Comparison of ENCODE assay signal across 1 cellular context in the genomic region with DNA sequence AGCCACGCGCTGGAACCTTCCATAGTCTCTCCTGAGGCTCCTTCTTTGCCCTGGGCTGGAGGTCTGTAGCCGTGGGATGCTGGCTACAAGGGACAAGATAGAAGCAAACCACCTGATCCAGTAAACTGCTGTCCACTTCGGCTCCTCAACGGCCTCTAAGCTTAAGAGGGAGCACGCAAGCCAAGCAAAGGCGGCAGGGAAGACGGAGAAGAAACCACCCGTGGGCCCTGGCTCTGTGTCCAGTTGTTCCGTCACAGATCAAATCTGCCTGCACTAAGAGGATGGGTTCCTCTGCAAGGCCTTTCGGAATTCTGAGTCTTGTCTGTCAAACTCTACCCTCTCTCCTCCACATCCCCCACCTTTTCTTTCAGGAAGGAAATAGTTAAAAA.
TF ChIP-seq lines count a peak whose summit lies in the region.

No MANE protein-coding gene starts in this region.

TF ChIP-seq in IMR-90, 13 proteins besides CTCF, POLR2A, EP300 and RAD21:
- TF ChIP-seq NFE2L2 (IDR thresholded peaks at IDR 0.05; ENCODE audit: low read depth, low read length) (no peak), CHD1 (IDR thresholded peaks at IDR 0.05; ENCODE audit: low read depth, low read length) (no peak), RCOR1 (IDR thresholded peaks at IDR 0.05; ENCODE audit: insufficient replicate concordance, low read length) (no peak), SMC3 (IDR thresholded peaks at IDR 0.05; ENCODE audit: low read depth, low read length) (no peak), MAFK (IDR thresholded peaks at IDR 0.05; ENCODE audit: low read depth, low read length) (no peak), BHLHE40 (IDR thresholded peaks at IDR 0.05; ENCODE audit: low read depth, low read length) (no peak)
- TF ChIP-seq, protein P1, sequence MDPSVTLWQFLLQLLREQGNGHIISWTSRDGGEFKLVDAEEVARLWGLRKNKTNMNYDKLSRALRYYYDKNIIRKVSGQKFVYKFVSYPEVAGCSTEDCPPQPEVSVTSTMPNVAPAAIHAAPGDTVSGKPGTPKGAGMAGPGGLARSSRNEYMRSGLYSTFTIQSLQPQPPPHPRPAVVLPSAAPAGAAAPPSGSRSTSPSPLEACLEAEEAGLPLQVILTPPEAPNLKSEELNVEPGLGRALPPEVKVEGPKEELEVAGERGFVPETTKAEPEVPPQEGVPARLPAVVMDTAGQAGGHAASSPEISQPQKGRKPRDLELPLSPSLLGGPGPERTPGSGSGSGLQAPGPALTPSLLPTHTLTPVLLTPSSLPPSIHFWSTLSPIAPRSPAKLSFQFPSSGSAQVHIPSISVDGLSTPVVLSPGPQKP (IDR thresholded peaks at IDR 0.05; ENCODE audit: borderline replicate concordance, low read depth, low read length), result no peak
- TF ChIP-seq, protein P2, sequence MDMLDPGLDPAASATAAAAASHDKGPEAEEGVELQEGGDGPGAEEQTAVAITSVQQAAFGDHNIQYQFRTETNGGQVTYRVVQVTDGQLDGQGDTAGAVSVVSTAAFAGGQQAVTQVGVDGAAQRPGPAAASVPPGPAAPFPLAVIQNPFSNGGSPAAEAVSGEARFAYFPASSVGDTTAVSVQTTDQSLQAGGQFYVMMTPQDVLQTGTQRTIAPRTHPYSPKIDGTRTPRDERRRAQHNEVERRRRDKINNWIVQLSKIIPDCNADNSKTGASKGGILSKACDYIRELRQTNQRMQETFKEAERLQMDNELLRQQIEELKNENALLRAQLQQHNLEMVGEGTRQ (IDR thresholded peaks at IDR 0.05; ENCODE audit: low read depth, low read length), result no peak
